In genomic region chr18:78721986-78722385, GRCh38 we compare ENCODE assay signal across 1 cellular context.
TF ChIP-seq lines count a peak whose summit lies in the region.

No MANE protein-coding gene starts in this region.

TF ChIP-seq in WTC11, 78 proteins besides CTCF, POLR2A, EP300 and RAD21 (continued from another document):
- TF ChIP-seq, protein P1, sequence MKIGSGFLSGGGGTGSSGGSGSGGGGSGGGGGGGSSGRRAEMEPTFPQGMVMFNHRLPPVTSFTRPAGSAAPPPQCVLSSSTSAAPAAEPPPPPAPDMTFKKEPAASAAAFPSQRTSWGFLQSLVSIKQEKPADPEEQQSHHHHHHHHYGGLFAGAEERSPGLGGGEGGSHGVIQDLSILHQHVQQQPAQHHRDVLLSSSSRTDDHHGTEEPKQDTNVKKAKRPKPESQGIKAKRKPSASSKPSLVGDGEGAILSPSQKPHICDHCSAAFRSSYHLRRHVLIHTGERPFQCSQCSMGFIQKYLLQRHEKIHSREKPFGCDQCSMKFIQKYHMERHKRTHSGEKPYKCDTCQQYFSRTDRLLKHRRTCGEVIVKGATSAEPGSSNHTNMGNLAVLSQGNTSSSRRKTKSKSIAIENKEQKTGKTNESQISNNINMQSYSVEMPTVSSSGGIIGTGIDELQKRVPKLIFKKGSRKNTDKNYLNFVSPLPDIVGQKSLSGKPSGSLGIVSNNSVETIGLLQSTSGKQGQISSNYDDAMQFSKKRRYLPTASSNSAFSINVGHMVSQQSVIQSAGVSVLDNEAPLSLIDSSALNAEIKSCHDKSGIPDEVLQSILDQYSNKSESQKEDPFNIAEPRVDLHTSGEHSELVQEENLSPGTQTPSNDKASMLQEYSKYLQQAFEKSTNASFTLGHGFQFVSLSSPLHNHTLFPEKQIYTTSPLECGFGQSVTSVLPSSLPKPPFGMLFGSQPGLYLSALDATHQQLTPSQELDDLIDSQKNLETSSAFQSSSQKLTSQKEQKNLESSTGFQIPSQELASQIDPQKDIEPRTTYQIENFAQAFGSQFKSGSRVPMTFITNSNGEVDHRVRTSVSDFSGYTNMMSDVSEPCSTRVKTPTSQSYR (CRISPR knock-in tag; IDR thresholded peaks at IDR 0.05): no peak
